ENCODE assay signal across 8 cellular contexts in genomic region chr2:219642465-219643083, GRCh38. TPM values are rescaled to one million over a fixed set of nuclear protein-coding genes. Genes with fewer than 3 reads are reported as not detected.
DNase-seq lines count a peak whose midpoint lies in the region; ATAC-seq and TF ChIP-seq lines count a peak whose summit lies in the region.

No MANE protein-coding gene starts in this region.

- peaks cover 5% of the 10 kb centered on the region for H3K36me3 Mint-ChIP-seq in endodermal cell (ENCODE audit: low read depth)
- no peaks in the 10 kb centered on the region for H3K36me3 Mint-ChIP-seq in mesothelial cell of epicardium

- H3K27ac ChIP-seq in endodermal cell (ENCODE audit: low read depth, low read length) = no peak overlapping the region

- DNase-seq in DMS53 (lab: John Stamatoyannopoulos, UW) = peak; percentile 95
- DNase-seq in HUDEP-2 (lab: John Stamatoyannopoulos, UW; ENCODE audit: unreplicated experiment in 76 of 76) = peak in 74 of 76 experiments; percentile 18 to 94 (median 84)
- DNase-seq in NOMO-1 treated with DMSO at 0.1 percent for 48 hours (lab: John Stamatoyannopoulos, UW; ENCODE audit: unreplicated experiment) = peak; percentile 97
- DNase-seq in activated CD8-positive, alpha-beta memory T cell treated with anti-CD3 and anti-CD28 coated beads for 24 hours = peak; percentile 92
- peak; percentile 99 for DNase-seq in endodermal cell
- peak; percentile 90 to 95 for DNase-seq in mesothelial cell of epicardium (ENCODE audit: low spot score in 2 of 2, unreplicated experiment in 2 of 2)
- DNase-seq in stimulated activated CD8-positive, alpha-beta memory T cell treated with anti-CD3 and anti-CD28 coated beads, Interleukin-4, amount 100 ng/mL, for 1 hour (ENCODE audit: low read depth in 2 of 2, low spot score in 1 of 2) = peak; percentile 55 to 75

- H3K4me3 Mint-ChIP-seq in endodermal cell (no peak overlapping the region), mesothelial cell of epicardium (no peak overlapping the region)

- peaks cover 6% of the 10 kb centered on the region for H3K4me1 ChIP-seq in endodermal cell (ENCODE audit: control insufficient read depth, insufficient read depth, low read length)

- TF ChIP-seq CTCF in endodermal cell (conservative IDR thresholded peaks at IDR 0.05) (peak; percentile 99), mesothelial cell of epicardium (IDR thresholded peaks at IDR 0.05; ENCODE audit: unreplicated experiment) (peak; percentile 92)

- H3K36me3 ChIP-seq in endodermal cell (ENCODE audit: control insufficient read depth, insufficient read depth, low read length) = no peaks in the 10 kb centered on the region

- H3K9me3 ChIP-seq in endodermal cell (ENCODE audit: control insufficient read depth, low read length) = no peaks in the 10 kb centered on the region

- H3K4me1 Mint-ChIP-seq in endodermal cell = peaks cover 13% of the 10 kb centered on the region
- peaks cover 19% of the 10 kb centered on the region for H3K4me1 Mint-ChIP-seq in mesothelial cell of epicardium

- H3K27me3 Mint-ChIP-seq in endodermal cell (ENCODE audit: insufficient read depth) (peaks cover 5% of the 10 kb centered on the region), mesothelial cell of epicardium (ENCODE audit: low read depth) (peaks cover 5% of the 10 kb centered on the region)

- H3K9me3 Mint-ChIP-seq in endodermal cell (no peaks in the 10 kb centered on the region), mesothelial cell of epicardium (no peaks in the 10 kb centered on the region)

- H3K9ac ChIP-seq in endodermal cell (ENCODE audit: extremely low read depth, low read length, poor library complexity, severe bottlenecking) = no peak overlapping the region

- peaks cover 10% of the 10 kb centered on the region for H3K27me3 ChIP-seq in endodermal cell (ENCODE audit: control insufficient read depth, insufficient read depth, low read length, poor library complexity, severe bottlenecking)

- H3K27ac Mint-ChIP-seq in endodermal cell (peak overlapping the region; percentile 72), mesothelial cell of epicardium (peak overlapping the region; percentile 69)

- H3K4me3 ChIP-seq in endodermal cell (ENCODE audit: low read length) = no peak overlapping the region

- ATAC-seq in GM21526 (IDR thresholded peaks at IDR 0.05; ENCODE audit: low FRiP score, unreplicated experiment) = peak; percentile 98

- 18 to 20% methylated on average over 17 to 24 of the region's 24 CpGs for WGBS in endodermal cell (ENCODE audit: insufficient coverage in 1 of 2, insufficient read length in 1 of 2), 2 experiments

RNA-seq across cellular contexts. Expression of gene SLC4A3, which starts 15.1 kb away (rescaled TPM):
- total RNA-seq in endodermal cell (10 to 100 TPM; 13.4 to 20.2 TPM), mesothelial cell of epicardium (23.6 to 25.7 TPM (median 25.7 TPM) in 3 replicates)
- polyA plus RNA-seq in endodermal cell (2013, experiment 1 of 2) = 8.0 TPM
- polyA plus RNA-seq in endodermal cell (2013, experiment 2 of 2) = 5.3 TPM

RNA-seq across cellular contexts. Expression of gene STK11IP, which starts 44.9 kb away (rescaled TPM):
- total RNA-seq in endodermal cell (10 to 100 TPM; 27.3 to 31.1 TPM), mesothelial cell of epicardium (39.8 to 47.7 TPM (median 41.0 TPM) in 3 replicates)
- 36.2 TPM for polyA plus RNA-seq in endodermal cell (2013, experiment 1 of 2)
- polyA plus RNA-seq in endodermal cell (2013, experiment 2 of 2) = 29.6 TPM
